ENCODE assay signal across 8 cellular contexts in the genomic region with DNA sequence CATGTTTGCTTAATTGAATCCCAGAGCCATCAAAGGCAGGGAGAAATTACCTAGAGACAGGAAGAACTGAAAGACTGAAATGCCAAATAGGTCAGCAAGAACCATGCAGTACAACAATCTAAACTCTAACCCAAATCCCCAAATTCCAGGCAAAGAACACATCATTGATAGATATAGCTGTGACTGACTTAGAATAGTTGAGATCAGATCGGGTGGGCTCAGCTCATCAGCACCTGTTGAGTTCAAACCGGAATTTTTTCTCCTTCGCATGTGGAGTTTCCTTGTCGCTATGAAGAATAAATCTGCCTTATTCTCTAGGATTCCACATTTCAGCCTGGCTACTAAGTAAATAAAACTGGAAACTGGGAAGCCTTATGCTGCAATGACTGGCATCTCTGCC. TPM values are rescaled to one million over a fixed set of nuclear protein-coding genes. Genes with fewer than 3 reads are reported as not detected.
A peak's percentile ranks its signal among the peaks of the same experiment; 100 is the strongest.
DNase-seq lines count a peak whose midpoint lies in the region; ATAC-seq and TF ChIP-seq lines count a peak whose summit lies in the region.

No MANE protein-coding gene starts in this region.

- no peak overlapping the region for H3K23ac ChIP-seq in H9 (ENCODE audit: insufficient read length, low read depth, low read length)

- H3K27me3 ChIP-seq in H9 (ENCODE audit: insufficient read depth, low read length) (no peaks in the 10 kb centered on the region), right cardiac atrium (ENCODE audit: control insufficient read depth, insufficient read depth) (no peaks in the 10 kb centered on the region), gastrocnemius medialis (no peaks in the 10 kb centered on the region)

- in situ Hi-C loops in gastrocnemius medialis (cut with MboI; ENCODE audit: low sequenced_read_pairs in 4 of 4): no loop called here

- H3K23me2 ChIP-seq in H9 (ENCODE audit: insufficient read length, low read depth, low read length, poor library complexity, severe bottlenecking): peaks cover 10% of the 10 kb centered on the region

- H2AFZ ChIP-seq in H9 (ENCODE audit: low read length): no peak overlapping the region

- H4K20me1 ChIP-seq in H9 (ENCODE audit: control insufficient read depth, insufficient read depth, insufficient read length): no peaks in the 10 kb centered on the region

- no peak overlapping the region for H2BK5ac ChIP-seq in H9 (ENCODE audit: insufficient read length, low read length)

- H3K56ac ChIP-seq in H9 (ENCODE audit: insufficient read length, low read depth, low read length): no peak overlapping the region

- no peak overlapping the region for H4K8ac ChIP-seq in H9 (replicated peaks; ENCODE audit: insufficient read length, low read depth, low read length)

- no peak overlapping the region for H3K18ac ChIP-seq in H9 (ENCODE audit: insufficient read length, low read depth, low read length)

- H2BK120ac ChIP-seq in H9 (ENCODE audit: low read depth, low read length, poor library complexity, severe bottlenecking): no peak overlapping the region

- TF ChIP-seq CTCF in H9 (conservative IDR thresholded peaks at IDR 0.05) (no peak), VCaP (conservative IDR thresholded peaks at IDR 0.05) (no peak), gastrocnemius medialis (IDR thresholded peaks at IDR 0.05 in 4 of 5, conservative IDR thresholded peaks at IDR 0.05 in 1 of 5) (no peak)

- DNase-seq in H9 (no peak), right cardiac atrium (no peak), gastrocnemius medialis (no peak), NCI-H1092 treated with DMSO at 0.1 percent for 48 hours (lab: John Stamatoyannopoulos, UW) (no peak)
- no peak for DNase-seq in activated CD4-positive, CD25-positive, alpha-beta regulatory T cell treated with anti-CD3 and anti-CD28 coated beads, Interleukin-2, amount 50 U/mL, for 72 hours

- peak overlapping the region; percentile 93 for H3K4me2 ChIP-seq in H9 (ENCODE audit: insufficient read depth, insufficient read length, low read length)

- H3K4me3 ChIP-seq in right cardiac atrium (ENCODE audit: low read length) (peak overlapping the region; percentile 91), gastrocnemius medialis (peak overlapping the region; percentile 82 to 97 (median 91))

- H3K4me1 ChIP-seq in H9 (ENCODE audit: insufficient read depth, low read length): peaks cover 6% of the 10 kb centered on the region; the same call in 1 of the 2 replicates
- peaks cover 2% of the 10 kb centered on the region for H3K4me1 ChIP-seq in right cardiac atrium (ENCODE audit: control insufficient read depth, insufficient read depth, low read length)
- peaks cover 63 to 65% of the 10 kb centered on the region in 2 donors for H3K4me1 ChIP-seq in gastrocnemius medialis

- H3K9ac ChIP-seq in H9 (ENCODE audit: extremely low read depth, insufficient read length, low read length): no peak overlapping the region

- no peak overlapping the region for H2AK5ac ChIP-seq in H9 (ENCODE audit: insufficient read length, low read length)

- H3K36me3 ChIP-seq in gastrocnemius medialis: no peaks in the 10 kb centered on the region

- no peak overlapping the region for H2BK12ac ChIP-seq in H9 (ENCODE audit: insufficient read length, low read depth, low read length)

- H3K14ac ChIP-seq in H9 (ENCODE audit: insufficient read depth, low read length): no peak overlapping the region

- H3K27ac Mint-ChIP-seq in H9: no peak overlapping the region

- H3K4me1 Mint-ChIP-seq in H9: peaks cover 35% of the 10 kb centered on the region in 2 experiments

- H3K79me2 ChIP-seq in H9 (ENCODE audit: insufficient read depth, low read length): peaks cover 18% of the 10 kb centered on the region; the same call in 1 of the 2 replicates

- WGBS in H9 (ENCODE audit: extremely low coverage, insufficient read length, low lambda C conversion rate): no CpG with 5 or more reads among the region's 4 CpGs
- WGBS in right cardiac atrium: 63% methylated on average over 4 of the region's 4 CpGs

- no peak overlapping the region for H2BK15ac ChIP-seq in H9 (ENCODE audit: low read depth, low read length)

- no peak overlapping the region for H4K91ac ChIP-seq in H9 (ENCODE audit: insufficient read length, low read depth, low read length)

- peak overlapping the region; percentile 99 to 100 for H3K4me3 Mint-ChIP-seq in H9

- no peak overlapping the region for H2BK20ac ChIP-seq in H9 (ENCODE audit: low read depth, low read length, poor library complexity, severe bottlenecking)

- H3K9me3 ChIP-seq in H9 (ENCODE audit: control insufficient read depth, low read depth, low read length) (no peaks in the 10 kb centered on the region), right cardiac atrium (ENCODE audit: control insufficient read depth, low read length) (no peaks in the 10 kb centered on the region), gastrocnemius medialis (no peaks in the 10 kb centered on the region)

- H3K36me3 Mint-ChIP-seq in H9 (ENCODE audit: insufficient read depth in 1 of 3, low read depth in 3 of 3): peaks cover 0 to 1% (median 0%) of the 10 kb centered on the region in 3 experiments; a peak in 2 of 7 replicates

- H3K9me3 Mint-ChIP-seq in H9: no peaks in the 10 kb centered on the region

- no peaks in the 10 kb centered on the region for H3K27me3 Mint-ChIP-seq in H9 (ENCODE audit: low read depth)

- no peak overlapping the region for H3T11ph ChIP-seq in H9 (ENCODE audit: low read length)

- H3K79me1 ChIP-seq in H9 (ENCODE audit: insufficient read depth, low read depth, low read length, poor library complexity, severe bottlenecking): no peaks in the 10 kb centered on the region

- no peak for TF ChIP-seq POLR2A in gastrocnemius medialis (IDR thresholded peaks at IDR 0.05)

- ATAC-seq in right cardiac atrium: no peak
- ATAC-seq in gastrocnemius medialis: no peak
- ATAC-seq in GM21367 (IDR thresholded peaks at IDR 0.05; ENCODE audit: unreplicated experiment): no peak
- ATAC-seq in HG02885 (IDR thresholded peaks at IDR 0.05; ENCODE audit: poor library complexity, unreplicated experiment): no peak

- H3K27ac ChIP-seq in H9 (ENCODE audit: insufficient read length, low read depth, low read length) (no peak overlapping the region), VCaP (peak overlapping the region; percentile 87), right cardiac atrium (ENCODE audit: low read length) (peak overlapping the region; percentile 65), gastrocnemius medialis (peak overlapping the region; percentile 94 to 98 (median 96))

- intact Hi-C loops in right cardiac atrium (cut with DNase I) (no loop called here), gastrocnemius medialis (cut with DNase I; ENCODE audit: low total_unique reads) (no loop called here)

- H4K5ac ChIP-seq in H9 (ENCODE audit: insufficient read length, low read depth, low read length): no peak overlapping the region

- H3K4ac ChIP-seq in H9 (ENCODE audit: low read depth, low read length): no peak overlapping the region

RNA-seq across cellular contexts. Expression of a gene that starts 1.4 kb away (rescaled TPM):
- total RNA-seq in H9 (2021) (10.4 and 12.7 TPM in 2 replicates), right cardiac atrium (10 to 100 TPM; 28.4 to 41.3 (median 34.4) TPM), gastrocnemius medialis (10 to 100 TPM in 1 of 4 donors, 1 to 10 TPM in 3; 7.9 to 16.2 (median 8.6) TPM)
- polyA plus RNA-seq in right cardiac atrium: 23.7 TPM

RNA-seq across cellular contexts. Expression of a gene that starts 1.8 kb away (rescaled TPM):
- total RNA-seq in H9 (2021): 60.2 and 64.6 TPM in 2 replicates
- 100 to 1,000 TPM; 124 to 214 (median 175) TPM for total RNA-seq in right cardiac atrium
- 180 TPM for polyA plus RNA-seq in right cardiac atrium
- 100 to 1,000 TPM in 3 of 4 donors, 10 to 100 TPM in 1; 86.6 to 145 (median 123) TPM for total RNA-seq in gastrocnemius medialis
